ENCODE assay signal across 1 cellular context in genomic region chr19:4088065-4088679, GRCh38.
TF ChIP-seq lines count a peak whose summit lies in the region.

No MANE protein-coding gene starts in this region.

TF ChIP-seq in K562, 482 proteins besides CTCF, POLR2A, EP300 and RAD21:
- TF ChIP-seq RBFOX2 (IDR thresholded peaks at IDR 0.05; ENCODE audit: low read depth, low read length): peak; percentile 30; the same call in 1 of the 2 replicates
- TF ChIP-seq RBM22 (IDR thresholded peaks at IDR 0.05; ENCODE audit: low read depth, low read length, poor library complexity, severe bottlenecking): peak; percentile 60
- peak; percentile 97 for TF ChIP-seq PTBP1 (IDR thresholded peaks at IDR 0.05; ENCODE audit: low read depth, low read length)
- peak; percentile 95 for TF ChIP-seq MIER1 (IDR thresholded peaks at IDR 0.05; ENCODE audit: low read depth)
- TF ChIP-seq ZNF41 (CRISPR knock-in tag; conservative IDR thresholded peaks at IDR 0.05): no peak
- no peak for TF ChIP-seq DPF2 (IDR thresholded peaks at IDR 0.05)
- TF ChIP-seq POLR2G (IDR thresholded peaks at IDR 0.05; ENCODE audit: low read depth, low read length): peak; percentile 59
TF ChIP-seq in K562: peak in this region for 5.
